ENCODE assay signal across 8 cellular contexts in the genomic region with DNA sequence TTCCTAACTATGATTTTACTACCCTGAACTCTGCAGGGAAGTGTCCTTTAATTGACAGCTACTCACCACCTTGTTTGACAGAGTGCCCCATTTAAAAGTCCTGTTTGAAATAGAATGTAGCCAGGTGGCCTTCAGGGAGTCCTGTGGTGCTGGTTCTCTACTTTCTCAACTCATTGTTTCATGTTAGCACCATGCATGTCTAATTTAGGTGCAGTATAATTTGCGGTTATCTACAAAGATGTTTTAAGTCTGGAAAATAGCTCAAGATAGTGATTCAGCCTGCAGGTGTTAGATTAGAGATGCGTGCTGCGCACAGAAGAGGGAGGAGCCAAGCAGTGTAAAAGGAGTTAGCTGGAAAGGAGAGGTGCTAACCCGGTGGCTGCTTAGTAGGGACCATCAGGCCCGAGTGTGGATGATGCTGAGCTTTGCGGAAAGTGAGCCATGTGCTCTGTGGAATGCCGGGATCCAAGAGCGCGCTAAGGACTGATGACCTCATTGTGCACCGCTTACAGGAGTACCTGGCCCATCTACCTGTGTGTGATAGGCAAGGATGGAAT. TPM values are rescaled to one million over a fixed set of nuclear protein-coding genes. Genes with fewer than 3 reads are reported as not detected.
DNase-seq lines count a peak whose midpoint lies in the region; ATAC-seq and TF ChIP-seq lines count a peak whose summit lies in the region.

No MANE protein-coding gene starts in this region.

- WGBS in sigmoid colon, 2 donors: 11 to 27% methylated on average over 10 of the region's 10 CpGs

- peak overlapping the region; percentile 60 for H3K27ac ChIP-seq in fibroblast of lung (ENCODE audit: insufficient read depth, low read length)
- H3K27ac ChIP-seq in sigmoid colon: peak overlapping the region; percentile 86 to 94 (median 92)

- H2AFZ ChIP-seq in fibroblast of lung (ENCODE audit: low read length): no peak overlapping the region

- H3K9me3 ChIP-seq in fibroblast of lung (ENCODE audit: control insufficient read depth, insufficient read depth, low read depth, low read length) (no peaks in the 10 kb centered on the region), sigmoid colon (no peaks in the 10 kb centered on the region)

- DNase-seq in DMS79 (lab: John Stamatoyannopoulos, UW) (peak; percentile 65), NCI-H146 treated with DMSO at 0.1 percent for 48 hours (lab: John Stamatoyannopoulos, UW; ENCODE audit: unreplicated experiment) (peak; percentile 59), activated T-cell treated with anti-CD3 and anti-CD28 coated beads for 4 hours (peak; percentile 57), fibroblast of lung (ENCODE audit: low read depth in 2 of 2) (peak; percentile 11 to 54), sigmoid colon (peak; percentile 59), posterior vena cava (ENCODE audit: low spot score) (no peak), NCI-H187 treated with DMSO at 0.1 percent for 48 hours (lab: John Stamatoyannopoulos, UW) (no peak)

- peaks cover 4% of the 10 kb centered on the region for H3K4me1 ChIP-seq in fibroblast of lung (ENCODE audit: control insufficient read depth, extremely low read depth, insufficient read depth, low read length)
- peaks cover 0 to 25% (median 13%) of the 10 kb centered on the region in 4 donors for H3K4me1 ChIP-seq in sigmoid colon

- peak overlapping the region; percentile 51 to 97 (median 62) for H3K4me3 ChIP-seq in fibroblast of lung (replicated peaks in 1 of 4; ENCODE audit: control extremely low read depth in 1 of 4, insufficient read depth in 1 of 4, low read depth in 3 of 4, low read length in 4 of 4)
- H3K4me3 ChIP-seq in sigmoid colon: peak overlapping the region; percentile 59 to 91 (median 86)

- no peaks in the 10 kb centered on the region for H3K27me3 ChIP-seq in fibroblast of lung (ENCODE audit: control insufficient read depth, insufficient read depth, low read length)
- no peaks in the 10 kb centered on the region for H3K27me3 ChIP-seq in sigmoid colon

- H3K79me2 ChIP-seq in fibroblast of lung (ENCODE audit: control insufficient read depth, insufficient read depth, low read length): peaks cover 49% of the 10 kb centered on the region

- peak overlapping the region; percentile 92 for H3K4me2 ChIP-seq in fibroblast of lung (ENCODE audit: extremely low read depth, insufficient read depth, low read length)

- H3K9ac ChIP-seq in fibroblast of lung (ENCODE audit: insufficient read depth, low read length): peak overlapping the region; percentile 17

- TF ChIP-seq EP300 in sigmoid colon (IDR thresholded peaks at IDR 0.05): no peak

- TF ChIP-seq CTCF in fibroblast of lung (conservative IDR thresholded peaks at IDR 0.05 in 1 of 2, IDR thresholded peaks at IDR 0.05 in 1 of 2; ENCODE audit: low read depth in 1 of 2, low read length in 2 of 2) (no peak), sigmoid colon (IDR thresholded peaks at IDR 0.05) (no peak)

- peak; percentile 22 for ATAC-seq in GM21423 (IDR thresholded peaks at IDR 0.05; ENCODE audit: unreplicated experiment)

- H3K36me3 ChIP-seq in fibroblast of lung (ENCODE audit: control insufficient read depth, insufficient read depth, low read length) (no peaks in the 10 kb centered on the region), sigmoid colon (no peaks in the 10 kb centered on the region)

- no peaks in the 10 kb centered on the region for H4K20me1 ChIP-seq in fibroblast of lung (ENCODE audit: control insufficient read depth, extremely low read depth, insufficient read depth, low read length)

- no peak for TF ChIP-seq POLR2A in sigmoid colon (IDR thresholded peaks at IDR 0.05)

- intact Hi-C loops in sigmoid colon (cut with DNase I): loop anchor here (5.0 kb wide), 1 partner anchor 86 kb away; the partner anchor contains the start of gene NACAD
- intact Hi-C loops in posterior vena cava (cut with DNase I): loop anchor here in 1 of 2 donors (10.0 kb wide), 1 partner anchor 114 kb away; the partner anchor contains the start of gene TBRG4

RNA-seq across cellular contexts. Expression of gene CCM2, which starts 1.2 kb away (rescaled TPM):
- 40.6 and 52.4 TPM in 2 replicates for total RNA-seq in fibroblast of lung
- polyA plus RNA-seq in fibroblast of lung: 27.8 and 34.7 TPM in 2 replicates
- polyA plus RNA-seq in fibroblast of lung (2012): 42.8 and 67.1 TPM in 2 replicates
- 173 and 190 TPM in 2 replicates for polyA minus RNA-seq in fibroblast of lung (ENCODE audit: low replicate concordance)
- total RNA-seq in sigmoid colon: 10 to 100 TPM; 28.1 to 40.7 (median 36.3) TPM
- 10 to 100 TPM; 29.1 to 54.2 (median 29.4) TPM for polyA plus RNA-seq in sigmoid colon
- 10 to 100 TPM; 31.8 to 36.9 TPM for total RNA-seq in posterior vena cava

RNA-seq across cellular contexts. Expression of gene MYO1G, which starts 22.4 kb away (rescaled TPM):
- total RNA-seq in fibroblast of lung (under 0.01 TPM in 2 replicates), sigmoid colon (1 to 10 TPM; 1.1 to 3.4 (median 1.1) TPM), posterior vena cava (1 to 10 TPM; 4.9 to 6.3 TPM)
- polyA plus RNA-seq in fibroblast of lung (0.02 and 0.10 TPM in 2 replicates), sigmoid colon (10 to 100 TPM in 1 of 3 donors, 1 to 10 TPM in 2; 2.4 to 19.5 (median 2.8) TPM)
- polyA plus RNA-seq in fibroblast of lung (2012): 0.08 TPM in 1 of 2 replicates, not detected in the other
- 0.19 TPM in 1 of 2 replicates, not detected in the other for polyA minus RNA-seq in fibroblast of lung (ENCODE audit: low replicate concordance)

Comparison
In these comparisons a context has a peak if more than half of its experiments do, and no peak if none do; other contexts are left out.
1. DNase-seq: peak in DMS79 (single experiment), NCI-H146 treated with DMSO at 0.1 percent for 48 hours (single experiment), activated T-cell treated with anti-CD3 and anti-CD28 coated beads for 4 hours (single experiment), fibroblast of lung (2 of 2) and sigmoid colon (single experiment); none in posterior vena cava (single experiment) and NCI-H187 treated with DMSO at 0.1 percent for 48 hours (single experiment).